ENCODE assay signal across 29 cellular contexts in genomic region chr10:120098242-120098930, GRCh38.
DNase-seq lines count a peak whose midpoint lies in the region; ATAC-seq, FAIRE-seq and TF ChIP-seq lines count a peak whose summit lies in the region.
"Had no signal": no experiment of that assay in that cellular context is flagged by ENCODE, and none has a peak within 500 bp of the region (broad histone marks: within the 10 kb centered on the region; RNA-seq: fewer than 3 reads in every experiment).

No MANE protein-coding gene starts in this region.

- H2AFZ ChIP-seq in H1 (ENCODE audit: low read length), result 0 out of 2 replicates have a peak overlapping the region, but pooled peaks have one; percentile 45
- no peak overlapping the region for H2AFZ ChIP-seq in trophoblast cell (ENCODE audit: insufficient read depth, low read length, poor library complexity)

- no peaks in the 10 kb centered on the region for H3K79me1 ChIP-seq in H1 (ENCODE audit: low read depth, low read length)
- H3K79me1 ChIP-seq in trophoblast cell (ENCODE audit: low read length), result peaks cover 4% of the 10 kb centered on the region

- H2BK5ac ChIP-seq in H1 (ENCODE audit: low read depth, low read length) (no peak overlapping the region), trophoblast cell (ENCODE audit: low read depth, low read length, poor library complexity) (peak overlapping the region; percentile 57)

- TF ChIP-seq CTCF in H1 (IDR thresholded peaks at IDR 0.05; ENCODE audit: control extremely low read depth in 1 of 3, insufficient read depth in 1 of 3, low read depth in 1 of 3, low read length in 3 of 3), result no peak

- CTCF ChIA-PET in H1 (lab: Charles Lee; ENCODE audit: partially characterized antibody), result no interaction called here

- H3K23me2 ChIP-seq in H1 (ENCODE audit: low read depth, low read length), result no peaks in the 10 kb centered on the region

- H3K27ac ChIP-seq in H1 (ENCODE audit: low read depth, low read length) (no peak overlapping the region), trophoblast cell (ENCODE audit: low read depth, low read length) (peak overlapping the region; percentile 75)
- H3K27ac ChIP-seq: cardiac muscle cell, suprapubic skin had no signal

- H4K91ac ChIP-seq in H1 (replicated peaks; ENCODE audit: insufficient read length, low read length) (no peak overlapping the region), trophoblast cell (ENCODE audit: low read depth, low read length) (no peak overlapping the region)

- intact Hi-C loops in sciatic nerve (cut with DNase I), result no loop called here

- H3K9ac ChIP-seq in H1 (replicated peaks in 1 of 4; ENCODE audit: extremely low read depth in 1 of 4, low read depth in 3 of 4, low read length in 3 of 4), result no peak overlapping the region
- H3K9ac ChIP-seq in trophoblast cell (ENCODE audit: low read length), result no peak overlapping the region

- WGBS in H1 (ENCODE audit: extremely low coverage in 1 of 2, insufficient coverage in 1 of 2, insufficient read length in 1 of 2, insufficient replicate concordance in 2 of 2, low coverage in 1 of 2, low lambda C conversion rate in 2 of 2, missing lambda C conversion rate in 1 of 2), 2 experiments, result 83% methylated on average over 3 of the region's 3 CpGs; no CpG with 5 or more reads in 1 of the 2 experiments
- WGBS in trophoblast cell (ENCODE audit: extremely low coverage, insufficient coverage, insufficient read length), result no CpG with 5 or more reads among the region's 3 CpGs

- H3K14ac ChIP-seq in H1 (ENCODE audit: insufficient read length) (no peak overlapping the region), trophoblast cell (ENCODE audit: low read length) (no peak overlapping the region)

- H3K18ac ChIP-seq in H1 (ENCODE audit: extremely low read depth, low read length), result no peak overlapping the region
- no peak overlapping the region for H3K18ac ChIP-seq in trophoblast cell (ENCODE audit: low read length)

- no peaks in the 10 kb centered on the region for H3K36me3 ChIP-seq in H1 (ENCODE audit: control insufficient read depth in 2 of 4, insufficient read depth in 4 of 4, low read length in 3 of 4)
- no peaks in the 10 kb centered on the region for H3K36me3 ChIP-seq in trophoblast cell (ENCODE audit: control insufficient read depth in 1 of 2, insufficient read depth in 2 of 2, low read length in 2 of 2)
- H3K36me3 ChIP-seq: cardiac muscle cell, suprapubic skin had no signal

- TF ChIP-seq POLR2A in H1 (IDR thresholded peaks at IDR 0.05; ENCODE audit: control extremely low read depth in 1 of 2, low read depth in 2 of 2, low read length in 2 of 2), result no peak

- H2BK20ac ChIP-seq in H1 (ENCODE audit: low read length), result no peak overlapping the region

- no peaks in the 10 kb centered on the region for H4K20me1 ChIP-seq in H1 (replicated peaks in 1 of 2; ENCODE audit: control insufficient read depth in 1 of 2, insufficient read depth in 2 of 2, low read length in 2 of 2)

- no peak for TF ChIP-seq RAD21 in H1 (IDR thresholded peaks at IDR 0.05 in 1 of 2, conservative IDR thresholded peaks at IDR 0.05 in 1 of 2; ENCODE audit: low read depth in 2 of 2, low read length in 2 of 2)

- H3K4ac ChIP-seq in H1 (replicated peaks; ENCODE audit: insufficient read length, low read depth, low read length), result no peak overlapping the region
- no peak overlapping the region for H3K4ac ChIP-seq in trophoblast cell (ENCODE audit: low read depth, low read length)

- H4K8ac ChIP-seq in H1 (ENCODE audit: extremely low read depth, insufficient read depth, low read length), result no peak overlapping the region
- H4K8ac ChIP-seq in trophoblast cell (ENCODE audit: low read depth, low read length), result no peak overlapping the region

- H3K4me1 ChIP-seq in H1 (replicated peaks in 1 of 4; ENCODE audit: control insufficient read depth in 3 of 4, insufficient read depth in 4 of 4, low read length in 3 of 4) (peaks cover 0 to 11% (median 2%) of the 10 kb centered on the region in 4 experiments; a peak in 3 of 7 replicates), trophoblast cell (ENCODE audit: control insufficient read depth in 1 of 2, insufficient read depth in 2 of 2, low read length in 2 of 2) (peaks cover 8 to 12% of the 10 kb centered on the region in 2 experiments)
- H3K4me1 ChIP-seq: suprapubic skin had no signal

- POLR2A ChIA-PET in H1 (lab: Charles Lee; ENCODE audit: partially characterized antibody), result no interaction called here

- no peak overlapping the region for H3K4me3 ChIP-seq in H1 (ENCODE audit: extremely low read depth in 1 of 4, insufficient read depth in 2 of 4, low read depth in 3 of 4, low read length in 4 of 4)
- H3K4me3 ChIP-seq in trophoblast cell (ENCODE audit: low read depth, low read length), result no peak overlapping the region
- H3K4me3 ChIP-seq: cardiac muscle cell, suprapubic skin had no signal

- ATAC-seq in sciatic nerve (no peak), GM21529 (IDR thresholded peaks at IDR 0.05; ENCODE audit: unreplicated experiment) (no peak), GM18519 (IDR thresholded peaks at IDR 0.05; ENCODE audit: low FRiP score, unreplicated experiment) (no peak), GM21423 (IDR thresholded peaks at IDR 0.05; ENCODE audit: unreplicated experiment) (no peak)
- ATAC-seq: activated T-helper 17 cell treated with anti-CD3 and anti-CD28 coated beads, Interleukin-2, amount 50 U/mL, for 72 hours had no signal

- H3K9me3 ChIP-seq in H1 (ENCODE audit: insufficient read depth in 2 of 2, low read depth in 1 of 2, low read length in 1 of 2) (no peaks in the 10 kb centered on the region), trophoblast cell (ENCODE audit: insufficient read depth, low read depth, low read length) (peaks cover 2% of the 10 kb centered on the region)
- H3K9me3 ChIP-seq: suprapubic skin had no signal

- H2BK12ac ChIP-seq in H1 (ENCODE audit: low read depth, low read length), result no peak overlapping the region
- peak overlapping the region; percentile 81 for H2BK12ac ChIP-seq in trophoblast cell (ENCODE audit: low read length)

- H3K79me2 ChIP-seq in H1 (ENCODE audit: control insufficient read depth in 1 of 2, insufficient read depth in 2 of 2, low read length in 2 of 2) (no peaks in the 10 kb centered on the region), trophoblast cell (ENCODE audit: control insufficient read depth, insufficient read depth, low read length, poor library complexity) (no peaks in the 10 kb centered on the region)

- DNase-seq in DMS114 treated with DMSO at 0.1 percent for 48 hours (lab: John Stamatoyannopoulos, UW; ENCODE audit: unreplicated experiment) (peak; percentile 25), NCI-H1048 (lab: John Stamatoyannopoulos, UW) (peak; percentile 11), H1 (ENCODE audit: low read depth in 1 of 2, low spot score in 2 of 2) (no peak), trophoblast cell (no peak), sciatic nerve (ENCODE audit: low spot score) (no peak)
- DNase-seq: activated CD4-positive, alpha-beta T cell treated with anti-CD3 and anti-CD28 coated beads, Interleukin-2, amount 50 U/mL, for 48 hours; activated CD4-positive, CD25-positive, alpha-beta regulatory T cell; activated CD8-positive, alpha-beta memory T cell treated with anti-CD3 and anti-CD28 coated beads, Interleukin-2, amount 50 U/mL, for 48 hours; aorta; C1 segment of cervical spinal cord; Calu3; GOT3; hypothalamus; KG1; NCI-H146; NCI-H2171 treated with DMSO at 0.1 percent for 48 hours; NCI-H526; small intestine; stimulated activated CD4-positive, alpha-beta T cell treated with anti-CD3 and anti-CD28 coated beads, Interleukin-1b, Interleukin-23, amount 100 ng/mL, for 48 hours; T1000 had no signal

- FAIRE-seq in H1 (lab: Jason Lieb, UNC), result no peak
- FAIRE-seq: endometrium, islet of Langerhans, small intestine, urothelium cell line had no signal

- H3K23ac ChIP-seq in H1 (ENCODE audit: insufficient read length) (no peak overlapping the region), trophoblast cell (ENCODE audit: low read length) (no peak overlapping the region)

- H2AK5ac ChIP-seq in H1 (ENCODE audit: low read depth, low read length) (no peak overlapping the region), trophoblast cell (ENCODE audit: low read length) (no peak overlapping the region)

- H2BK120ac ChIP-seq in H1 (replicated peaks; ENCODE audit: low read depth, low read length) (no peak overlapping the region), trophoblast cell (ENCODE audit: insufficient read depth, low read length, poor library complexity) (no peak overlapping the region)

- no peak for TF ChIP-seq EP300 in H1 (IDR thresholded peaks at IDR 0.05; ENCODE audit: borderline replicate concordance in 1 of 2, low read depth in 2 of 2, low read length in 2 of 2)

- H3K56ac ChIP-seq in H1 (replicated peaks; ENCODE audit: insufficient read length, low read depth, low read length), result no peak overlapping the region

- 0 out of 4 replicates have a peak overlapping the region, but pooled peaks of 1 of the 2 experiments have one; percentile 2 for H3K4me2 ChIP-seq in H1 (ENCODE audit: insufficient read depth in 1 of 2, low read depth in 2 of 2, low read length in 2 of 2)
- peak overlapping the region; percentile 27 for H3K4me2 ChIP-seq in trophoblast cell (ENCODE audit: low read length)

- H4K5ac ChIP-seq in H1 (ENCODE audit: insufficient read length, low read depth, low read length), result no peak overlapping the region

- H2BK15ac ChIP-seq in H1 (ENCODE audit: low read length), result no peak overlapping the region

- H3K27me3 ChIP-seq in H1 (replicated peaks in 1 of 4; ENCODE audit: control insufficient read depth in 3 of 4, extremely low read depth in 1 of 4, insufficient read depth in 3 of 4, low read length in 3 of 4), result no peaks in the 10 kb centered on the region
- no peaks in the 10 kb centered on the region for H3K27me3 ChIP-seq in trophoblast cell (ENCODE audit: insufficient read depth, low read length)
- H3K27me3 ChIP-seq: cardiac muscle cell had no signal

- H4K12ac ChIP-seq in trophoblast cell (ENCODE audit: low read depth, low read length), result no peak overlapping the region

TF ChIP-seq in H1, 55 proteins besides CTCF, POLR2A, EP300 and RAD21 (continues in another document):
- TF ChIP-seq TAF7 (optimal IDR thresholded peaks at IDR 0.05; ENCODE audit: borderline replicate concordance, low read depth, low read length) (no peak), POU5F1 (IDR thresholded peaks at IDR 0.05; ENCODE audit: low read depth, low read length) (no peak), RNF2 (IDR thresholded peaks at IDR 0.05; ENCODE audit: borderline replicate concordance, low read depth, low read length, missing control alignments, poor library complexity, severe bottlenecking) (no peak), SIRT6 (IDR thresholded peaks at IDR 0.05; ENCODE audit: low read length) (no peak)
- TF ChIP-seq, protein P1, sequence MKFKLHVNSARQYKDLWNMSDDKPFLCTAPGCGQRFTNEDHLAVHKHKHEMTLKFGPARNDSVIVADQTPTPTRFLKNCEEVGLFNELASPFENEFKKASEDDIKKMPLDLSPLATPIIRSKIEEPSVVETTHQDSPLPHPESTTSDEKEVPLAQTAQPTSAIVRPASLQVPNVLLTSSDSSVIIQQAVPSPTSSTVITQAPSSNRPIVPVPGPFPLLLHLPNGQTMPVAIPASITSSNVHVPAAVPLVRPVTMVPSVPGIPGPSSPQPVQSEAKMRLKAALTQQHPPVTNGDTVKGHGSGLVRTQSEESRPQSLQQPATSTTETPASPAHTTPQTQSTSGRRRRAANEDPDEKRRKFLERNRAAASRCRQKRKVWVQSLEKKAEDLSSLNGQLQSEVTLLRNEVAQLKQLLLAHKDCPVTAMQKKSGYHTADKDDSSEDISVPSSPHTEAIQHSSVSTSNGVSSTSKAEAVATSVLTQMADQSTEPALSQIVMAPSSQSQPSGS (IDR thresholded peaks at IDR 0.05; ENCODE audit: low read length), result no peak

Comparison
In these comparisons a context has a peak if more than half of its experiments do, and no peak if none do; other contexts are left out.
1. DNase-seq: peak in DMS114 treated with DMSO at 0.1 percent for 48 hours (single experiment) and NCI-H1048 (single experiment); none in H1 (0 of 2), trophoblast cell (0 of 2) and sciatic nerve (single experiment).